ENCODE assay signal across 9 cellular contexts in the genomic region with DNA sequence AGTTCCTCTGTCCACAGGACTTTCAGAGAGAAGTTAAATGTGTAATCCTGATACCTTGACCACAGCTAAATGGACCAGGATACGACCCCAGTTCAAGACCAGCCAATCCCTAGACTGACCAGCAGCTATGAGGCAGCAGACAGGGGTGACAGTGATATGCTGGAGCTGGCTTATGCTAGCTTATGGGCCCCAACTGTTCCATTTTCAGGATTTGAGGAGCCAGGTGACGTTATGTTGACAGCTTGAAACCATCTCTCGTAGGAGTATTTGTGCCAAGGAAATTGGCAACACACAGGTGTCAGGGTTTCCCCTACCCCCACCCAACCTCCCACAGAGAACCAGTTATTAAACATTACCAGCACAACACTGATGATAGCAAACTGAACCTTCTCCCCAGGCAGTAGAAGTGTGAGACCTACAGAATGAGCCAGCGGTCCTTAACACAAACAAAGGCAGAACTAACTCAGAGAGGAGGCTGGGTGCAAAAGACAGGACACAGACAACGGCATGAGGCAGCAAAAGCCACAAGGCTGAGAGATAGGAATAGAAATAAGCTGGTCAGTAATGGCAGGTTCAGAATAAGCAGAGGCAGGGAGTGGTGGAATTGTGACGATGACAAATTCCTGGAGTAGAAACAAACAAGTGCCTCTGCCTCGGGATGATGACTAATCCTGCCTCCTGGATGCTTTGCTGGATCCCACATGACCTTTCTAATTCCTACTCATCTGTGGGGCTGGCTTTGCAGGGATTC.
DNase-seq lines count a peak whose midpoint lies in the region; TF ChIP-seq lines count a peak whose summit lies in the region.
"Had no signal": no experiment of that assay in that cellular context is flagged by ENCODE, and none has a peak within 500 bp of the region (broad histone marks: within the 10 kb centered on the region; RNA-seq: fewer than 3 reads in every experiment).

No MANE protein-coding gene starts in this region.

- H3K36me3 ChIP-seq in WERI-Rb-1 (no peaks in the 10 kb centered on the region), left ventricle myocardium inferior (no peaks in the 10 kb centered on the region)

- H3K4me3 ChIP-seq in HFF-Myc (replicated peaks; ENCODE audit: low read depth, low read length), result no peak overlapping the region
- no peak overlapping the region for H3K4me3 ChIP-seq in WERI-Rb-1 (ENCODE audit: low read depth, low read length)
- H3K4me3 ChIP-seq in left ventricle myocardium inferior, result no peak overlapping the region

- H3K9me3 ChIP-seq in WERI-Rb-1 (ENCODE audit: severe bottlenecking) (peaks cover 2% of the 10 kb centered on the region), left ventricle myocardium inferior (replicated peaks) (no peaks in the 10 kb centered on the region)

- intact Hi-C loops in left ventricle myocardium inferior (cut with micrococcal nuclease), result no loop called here

- H3K4me1 ChIP-seq in left ventricle myocardium inferior, result peaks cover 19% of the 10 kb centered on the region

- DNase-seq in HFF-Myc (ENCODE audit: extremely low read depth, low read depth) (peak; percentile 15), WERI-Rb-1 (peak; percentile 12), left ventricle myocardium inferior (no peak), superior temporal gyrus (ENCODE audit: extremely low spot score) (peak; percentile 24), NCI-H1105 treated with DMSO at 0.1 percent for 48 hours (lab: John Stamatoyannopoulos, UW) (no peak), COLO668 (lab: John Stamatoyannopoulos, UW; ENCODE audit: unreplicated experiment) (no peak)
- no peak for DNase-seq in activated CD4-positive, CD25-positive, alpha-beta regulatory T cell treated with anti-CD3 and anti-CD28 coated beads, Interleukin-2, amount 50 U/mL, for 72 hours
- no peak for DNase-seq in stimulated activated CD4-positive, alpha-beta T cell treated with anti-CD3 and anti-CD28 coated beads, Interleukin-2, amount 100 ng/mL, for 48 hours
- DNase-seq: NCI-H1092 had no signal

- TF ChIP-seq CTCF in HFF-Myc (IDR thresholded peaks at IDR 0.05; ENCODE audit: low read depth, low read length, missing control alignments) (no peak), WERI-Rb-1 (IDR thresholded peaks at IDR 0.05; ENCODE audit: low read depth, low read length) (no peak), left ventricle myocardium inferior (IDR thresholded peaks at IDR 0.05; ENCODE audit: borderline replicate concordance) (no peak)

- H3K27me3 ChIP-seq in WERI-Rb-1 (ENCODE audit: insufficient read depth, low read depth, severe bottlenecking) (no peaks in the 10 kb centered on the region), left ventricle myocardium inferior (ENCODE audit: low read depth) (no peaks in the 10 kb centered on the region)

- no peak overlapping the region for H3K27ac ChIP-seq in WERI-Rb-1
- H3K27ac ChIP-seq in left ventricle myocardium inferior (replicated peaks), result peak overlapping the region; percentile 84

Comparison
In these comparisons a context has a peak if more than half of its experiments do, and no peak if none do; other contexts are left out.
1. DNase-seq: peak in HFF-Myc (single experiment), WERI-Rb-1 (single experiment) and superior temporal gyrus (single experiment); none in left ventricle myocardium inferior (single experiment), activated CD4-positive, CD25-positive, alpha-beta regulatory T cell treated with anti-CD3 and anti-CD28 coated beads, Interleukin-2, amount 50 U/mL, for 72 hours (single experiment), NCI-H1105 treated with DMSO at 0.1 percent for 48 hours (single experiment), stimulated activated CD4-positive, alpha-beta T cell treated with anti-CD3 and anti-CD28 coated beads, Interleukin-2, amount 100 ng/mL, for 48 hours (0 of 2) and COLO668 (single experiment).